1 cellular context compared by ENCODE assay signal in the genomic region with DNA sequence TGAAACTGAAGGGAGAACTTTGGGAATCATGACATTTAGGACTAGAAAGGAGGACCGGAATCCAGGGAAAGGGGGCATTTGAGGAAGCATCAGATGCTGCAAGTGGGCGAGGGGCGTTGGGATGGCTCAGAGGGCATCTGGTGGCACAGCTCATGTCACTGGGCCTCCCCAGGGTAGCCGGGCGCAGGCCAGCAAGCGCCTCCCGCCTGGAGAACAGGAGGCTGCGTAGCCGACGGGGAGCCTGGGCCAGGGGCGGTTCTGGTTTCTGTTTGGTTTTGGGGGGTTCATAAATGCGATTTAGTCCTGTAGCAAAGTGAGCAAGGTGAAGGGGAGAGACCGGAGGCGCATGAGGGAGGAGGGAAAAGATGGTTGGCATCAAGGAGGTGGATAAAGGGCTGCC.
A peak's percentile ranks its signal among the peaks of the same experiment; 100 is the strongest.
TF ChIP-seq lines count a peak whose summit lies in the region.

No MANE protein-coding gene starts in this region.

TF ChIP-seq in H1, 55 proteins besides CTCF, POLR2A, EP300 and RAD21:
- TF ChIP-seq EZH2 (IDR thresholded peaks at IDR 0.05; ENCODE audit: low read depth, low read length, severe bottlenecking) (peak; percentile 18), NANOG (IDR thresholded peaks at IDR 0.05; ENCODE audit: insufficient read depth, low read depth, low read length, poor library complexity, severe bottlenecking) (no peak)
TF ChIP-seq in H1: peak in this region for 1.
